8 cellular contexts compared by ENCODE assay signal in genomic region chr7:70040971-70041766, GRCh38.
DNase-seq lines count a peak whose midpoint lies in the region; TF ChIP-seq lines count a peak whose summit lies in the region.
"Had no signal": no experiment of that assay in that cellular context is flagged by ENCODE, and none has a peak within 500 bp of the region (broad histone marks: within the 10 kb centered on the region; RNA-seq: fewer than 3 reads in every experiment).

No MANE protein-coding gene starts in this region.

- H3K36me3 Mint-ChIP-seq in progenitor cell of endocrine pancreas (ENCODE audit: insufficient read depth), result no peaks in the 10 kb centered on the region

- H3K4me3 ChIP-seq in epithelial cell of proximal tubule (ENCODE audit: low read depth, low read length), result no peak overlapping the region
- H3K4me3 ChIP-seq in coronary artery, result no peak overlapping the region
- H3K4me3 ChIP-seq: MG63 had no signal

- no peaks in the 10 kb centered on the region for H3K9me3 Mint-ChIP-seq in progenitor cell of endocrine pancreas (ENCODE audit: low read depth)

- TF ChIP-seq CTCF in GM10266 (IDR thresholded peaks at IDR 0.05; ENCODE audit: control insufficient read depth, insufficient read depth, low read depth, missing control alignments) (peak; percentile 27), epithelial cell of proximal tubule (conservative IDR thresholded peaks at IDR 0.05; ENCODE audit: low read depth, low read length) (peak; percentile 50), progenitor cell of endocrine pancreas (IDR thresholded peaks at IDR 0.05; ENCODE audit: unreplicated experiment) (peak; percentile 59), coronary artery (IDR thresholded peaks at IDR 0.05) (no peak)

- H3K27ac ChIP-seq in coronary artery, result no peak overlapping the region

- H3K27me3 Mint-ChIP-seq in progenitor cell of endocrine pancreas, result no peaks in the 10 kb centered on the region

- peaks cover 18% of the 10 kb centered on the region for H3K4me1 Mint-ChIP-seq in progenitor cell of endocrine pancreas (ENCODE audit: low read depth)

- no peak overlapping the region for H3K27ac Mint-ChIP-seq in progenitor cell of endocrine pancreas

- H3K4me3 Mint-ChIP-seq in progenitor cell of endocrine pancreas (ENCODE audit: low read depth), result no peak overlapping the region

- DNase-seq in GM10266 (ENCODE audit: extremely low spot score), result no peak
- DNase-seq in NCI-H345 treated with DMSO at 0.1 percent for 48 hours (lab: John Stamatoyannopoulos, UW; ENCODE audit: unreplicated experiment), result peak; percentile 19
- DNase-seq in epithelial cell of proximal tubule (ENCODE audit: low read depth), result no peak
- DNase-seq in progenitor cell of endocrine pancreas (ENCODE audit: low spot score, unreplicated experiment), result no peak
- no peak for DNase-seq in activated effector memory CD4-positive, alpha-beta T cell treated with anti-CD3 and anti-CD28 coated beads, Interleukin-2, amount 50 U/mL, for 16 hours
- no peak for DNase-seq in GM19240 (ENCODE audit: insufficient read length, low spot score)
- DNase-seq in coronary artery (ENCODE audit: low spot score), result no peak
- DNase-seq: MG63 had no signal
